Comparison of ENCODE assay signal across 1 cellular context in genomic region chr19:18437481-18438330, GRCh38.
TF ChIP-seq lines count a peak whose summit lies in the region.

ISYNA1 (minus strand) TSS chr19:18438133; CDS start chr19:18437979, 154 bp downstream.

TF ChIP-seq in HepG2, 621 proteins besides CTCF, POLR2A, EP300 and RAD21 (continued from another document and continues in another):
- TF ChIP-seq ZNF407 (CRISPR knock-in tag; IDR thresholded peaks at IDR 0.05; ENCODE audit: not compliant biosample characterization) (no peak), NCOA5 (CRISPR knock-in tag; IDR thresholded peaks at IDR 0.05) (0 out of 2 replicates have a peak, but pooled peaks have one; percentile 37), ZNF276 (CRISPR knock-in tag; IDR thresholded peaks at IDR 0.05; ENCODE audit: low read depth) (0 out of 2 replicates have a peak, but pooled peaks have one; percentile 48), RFX5 (IDR thresholded peaks at IDR 0.05; ENCODE audit: low read depth, low read length) (no peak), SNAI1 (CRISPR knock-in tag; IDR thresholded peaks at IDR 0.05; ENCODE audit: borderline replicate concordance) (no peak), ERF (CRISPR knock-in tag; IDR thresholded peaks at IDR 0.05) (no peak), FOXA1 (IDR thresholded peaks at IDR 0.05) (no peak), FOXA1 (CRISPR knock-in tag; IDR thresholded peaks at IDR 0.05) (0 out of 2 replicates have a peak, but pooled peaks have one; percentile 8), HNF4G (IDR thresholded peaks at IDR 0.05; ENCODE audit: borderline replicate concordance, low read depth, low read length) (no peak), HNF4G (CRISPR knock-in tag; IDR thresholded peaks at IDR 0.05; ENCODE audit: borderline replicate concordance, low read depth) (no peak), ZNF124 (CRISPR knock-in tag; IDR thresholded peaks at IDR 0.05) (no peak), ARHGAP35 (CRISPR knock-in tag; IDR thresholded peaks at IDR 0.05; ENCODE audit: borderline replicate concordance) (0 out of 2 replicates have a peak, but pooled peaks have one; percentile 69), ZBTB7A (CRISPR knock-in tag; IDR thresholded peaks at IDR 0.05) (peak; percentile 61; the same call in 1 of the 2 replicates), ZFAT (CRISPR knock-in tag; conservative IDR thresholded peaks at IDR 0.05) (no peak), ZNF850 (CRISPR knock-in tag; conservative IDR thresholded peaks at IDR 0.05) (0 out of 2 replicates have a peak, but pooled peaks have one; percentile 70), NCOA2 (CRISPR knock-in tag; IDR thresholded peaks at IDR 0.05) (no peak), AGO2 (optimal IDR thresholded peaks at IDR 0.05; ENCODE audit: low read depth, low read length) (no peak), ZNF670 (CRISPR knock-in tag; IDR thresholded peaks at IDR 0.05; ENCODE audit: borderline replicate concordance) (peak; percentile 29; the same call in 1 of the 2 replicates), HOXA5 (CRISPR knock-in tag; IDR thresholded peaks at IDR 0.05) (0 out of 2 replicates have a peak, but pooled peaks have one; percentile 18), RCOR2 (CRISPR knock-in tag; IDR thresholded peaks at IDR 0.05) (no peak), KLF11 (CRISPR knock-in tag; IDR thresholded peaks at IDR 0.05) (no peak), ZBED4 (CRISPR knock-in tag; IDR thresholded peaks at IDR 0.05; ENCODE audit: borderline replicate concordance) (peak; percentile 39; the same call in 1 of the 2 replicates), KMT2A (CRISPR knock-in tag; IDR thresholded peaks at IDR 0.05) (peak; percentile 19; the same call in 1 of the 2 replicates), ZNF513 (CRISPR knock-in tag; conservative IDR thresholded peaks at IDR 0.05) (no peak), ZNF101 (CRISPR knock-in tag; IDR thresholded peaks at IDR 0.05; ENCODE audit: borderline replicate concordance, low read depth) (no peak), ETS1 (CRISPR knock-in tag; IDR thresholded peaks at IDR 0.05) (no peak), DRAP1 (CRISPR knock-in tag; IDR thresholded peaks at IDR 0.05) (peak; percentile 33; the same call in 1 of the 2 replicates), ZNF564 (CRISPR knock-in tag; IDR thresholded peaks at IDR 0.05) (peak; percentile 41; the same call in 1 of the 2 replicates), FOSL1 (CRISPR knock-in tag; IDR thresholded peaks at IDR 0.05; ENCODE audit: borderline replicate concordance) (no peak), TFDP1 (CRISPR knock-in tag; IDR thresholded peaks at IDR 0.05; ENCODE audit: borderline replicate concordance) (0 out of 2 replicates have a peak, but pooled peaks have one; percentile 20), ZMAT3 (CRISPR knock-in tag; conservative IDR thresholded peaks at IDR 0.05) (0 out of 2 replicates have a peak, but pooled peaks have one; percentile 23), ZNF44 (CRISPR knock-in tag; IDR thresholded peaks at IDR 0.05) (no peak), ZNF136 (CRISPR knock-in tag; IDR thresholded peaks at IDR 0.05; ENCODE audit: low read depth) (0 out of 2 replicates have a peak, but pooled peaks have one; percentile 15), ZFP91 (CRISPR knock-in tag; IDR thresholded peaks at IDR 0.05; ENCODE audit: borderline replicate concordance) (peak; percentile 12; the same call in 1 of the 2 replicates), ZNF746 (CRISPR knock-in tag; IDR thresholded peaks at IDR 0.05) (no peak), ZNF800 (CRISPR knock-in tag; IDR thresholded peaks at IDR 0.05) (0 out of 2 replicates have a peak, but pooled peaks have one; percentile 31)
